Comparison of ENCODE assay signal across 9 cellular contexts in the genomic region with DNA sequence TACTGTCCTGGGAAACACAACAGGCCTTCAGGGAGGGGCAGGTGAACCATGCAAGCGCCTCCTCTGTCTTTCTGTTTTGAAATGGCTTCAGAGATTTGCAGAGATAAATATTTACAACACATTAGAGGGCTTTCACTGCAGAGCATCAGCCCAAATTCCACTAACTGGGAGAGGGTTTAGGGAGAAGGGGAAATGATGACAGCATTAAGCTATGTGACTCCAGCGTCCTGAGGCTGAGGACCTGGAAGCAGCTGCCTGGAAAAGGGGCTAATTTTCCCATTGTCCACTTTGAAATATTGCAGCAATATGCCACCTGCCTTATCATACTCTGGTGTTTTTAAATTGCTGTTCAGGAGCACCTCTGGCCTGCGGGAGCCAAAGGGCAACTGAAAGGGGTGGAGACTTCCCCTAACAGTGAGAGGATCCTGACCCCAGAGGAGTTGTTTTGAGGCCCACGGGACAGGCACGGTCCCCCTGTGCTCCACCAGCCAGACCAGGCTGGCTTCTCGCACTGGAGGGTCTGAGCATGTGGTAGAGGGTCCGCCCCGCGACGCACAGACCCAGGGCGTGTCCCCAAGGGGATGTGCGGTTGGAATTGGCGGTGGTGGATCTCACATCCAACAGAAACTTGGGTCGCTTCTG.
DNase-seq lines count a peak whose midpoint lies in the region; ATAC-seq and TF ChIP-seq lines count a peak whose summit lies in the region.
"Had no signal": no experiment of that assay in that cellular context is flagged by ENCODE, and none has a peak within 500 bp of the region (broad histone marks: within the 10 kb centered on the region; RNA-seq: fewer than 3 reads in every experiment).

No MANE protein-coding gene starts in this region.

- H3K27me3 ChIP-seq in stomach smooth muscle (ENCODE audit: control insufficient read depth in 1 of 2, insufficient read depth in 2 of 2, low read length in 2 of 2) = no peaks in the 10 kb centered on the region

- ATAC-seq in GM18909 (IDR thresholded peaks at IDR 0.05; ENCODE audit: poor library complexity, unreplicated experiment) = no peak
- ATAC-seq in HG02678 (IDR thresholded peaks at IDR 0.05; ENCODE audit: unreplicated experiment) = no peak

- no peaks in the 10 kb centered on the region for H3K9me3 Mint-ChIP-seq in HFFc6

- H3K36me3 Mint-ChIP-seq in HFFc6 (ENCODE audit: low read depth) = peaks cover 5% of the 10 kb centered on the region; the same call in 1 of the 2 replicates

- H3K4me1 Mint-ChIP-seq in HFFc6 (ENCODE audit: low read depth) = peaks cover 43% of the 10 kb centered on the region

- no peak for TF ChIP-seq CTCF in HFFc6 (IDR thresholded peaks at IDR 0.05)

- peak overlapping the region in 1 of 2 donors; percentile 15 for H3K4me3 ChIP-seq in stomach smooth muscle (ENCODE audit: low read length in 2 of 2)

- H3K9ac ChIP-seq in stomach smooth muscle (ENCODE audit: low read length in 2 of 2) = peak overlapping the region in 1 of 2 donors; percentile 42

- H3K27ac Mint-ChIP-seq in HFFc6 = peak overlapping the region; percentile 81

- H3K4me1 ChIP-seq in stomach smooth muscle (ENCODE audit: control insufficient read depth, insufficient read depth, low read length) = peaks cover 43% of the 10 kb centered on the region

- peak overlapping the region; percentile 18 for H3K27ac ChIP-seq in angular gyrus (ENCODE audit: low read depth, low read length)
- peak overlapping the region; percentile 46 for H3K27ac ChIP-seq in stomach smooth muscle (ENCODE audit: low read length)

- H3K4me3 Mint-ChIP-seq in HFFc6 = peak overlapping the region; percentile 48

- H3K9me3 ChIP-seq in stomach smooth muscle (ENCODE audit: control insufficient read depth in 2 of 2, low read length in 2 of 2) = no peaks in the 10 kb centered on the region

- H3K36me3 ChIP-seq in stomach smooth muscle (ENCODE audit: control insufficient read depth in 2 of 2, insufficient read depth in 2 of 2, low read length in 2 of 2) = no peaks in the 10 kb centered on the region

- DNase-seq in HFFc6 (peak; percentile 50), iPS-NIHi11 (ENCODE audit: low spot score) (peak; percentile 44)
- DNase-seq in activated CD4-positive, CD25-positive, alpha-beta regulatory T cell treated with anti-CD3 and anti-CD28 coated beads, Interleukin-2, amount 50 U/mL, for 72 hours = no peak
- DNase-seq in effector CD4-positive, alpha-beta T cell = no peak
- DNase-seq: activated effector memory CD4-positive, alpha-beta T cell treated with anti-CD3 and anti-CD28 coated beads, Interleukin-2, amount 50 U/mL, for 16 hours had no signal

- no peaks in the 10 kb centered on the region for H3K27me3 Mint-ChIP-seq in HFFc6 (ENCODE audit: insufficient read depth)

Comparison
In these comparisons a context has a peak if more than half of its experiments do, and no peak if none do; other contexts are left out.
1. DNase-seq: peak in HFFc6 (single experiment) and iPS-NIHi11 (single experiment); none in activated CD4-positive, CD25-positive, alpha-beta regulatory T cell treated with anti-CD3 and anti-CD28 coated beads, Interleukin-2, amount 50 U/mL, for 72 hours (single experiment) and effector CD4-positive, alpha-beta T cell (single experiment).